Comparison of ENCODE assay signal across 11 cellular contexts in the genomic region with DNA sequence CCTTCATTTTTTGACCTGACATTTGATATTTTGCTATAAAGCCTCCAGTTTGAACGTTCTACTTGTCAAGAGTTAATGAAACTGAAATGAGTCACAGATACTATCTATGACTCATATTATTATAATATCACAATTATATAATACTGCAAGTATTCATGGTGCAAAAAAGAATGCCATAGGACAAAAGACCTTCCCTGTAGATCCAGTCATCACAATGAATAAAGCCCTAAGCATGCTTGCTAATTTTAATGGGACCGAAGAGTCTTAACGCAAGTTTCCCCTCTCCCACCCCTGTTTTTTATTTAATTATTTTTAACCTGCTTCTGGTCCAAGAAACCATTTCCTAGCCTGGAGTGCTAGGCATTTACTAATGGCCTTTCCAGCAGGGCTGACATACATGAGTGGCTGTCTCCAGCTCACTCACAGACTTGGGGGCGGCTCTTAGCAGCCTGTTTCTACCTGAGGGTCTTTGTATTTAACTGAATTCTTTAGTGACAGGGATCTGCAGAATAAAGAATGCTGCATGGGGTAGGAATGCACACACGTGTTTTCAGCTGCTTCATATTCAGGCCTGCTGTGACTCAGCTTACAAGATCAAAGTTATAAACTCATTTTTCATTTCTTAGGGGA.
DNase-seq lines count a peak whose midpoint lies in the region; ATAC-seq and TF ChIP-seq lines count a peak whose summit lies in the region.
"Had no signal": no experiment of that assay in that cellular context is flagged by ENCODE, and none has a peak within 500 bp of the region (broad histone marks: within the 10 kb centered on the region; RNA-seq: fewer than 3 reads in every experiment).

No MANE protein-coding gene starts in this region.

- no peak overlapping the region for H2AK5ac ChIP-seq in trophoblast cell (ENCODE audit: low read length)

- no peak overlapping the region for H3K4me3 Mint-ChIP-seq in natural killer cell treated with Interleukin-12 subunit alpha and Interleukin-12 subunit beta and Interleukin-15 and Interleukin-18, amount 100 ng/mL, for 72 hours

- H3K4me1 Mint-ChIP-seq in natural killer cell treated with Interleukin-12 subunit alpha and Interleukin-12 subunit beta and Interleukin-15 and Interleukin-18, amount 100 ng/mL, for 72 hours (ENCODE audit: low read depth in 2 of 2): peaks cover 22 to 27% of the 10 kb centered on the region in 2 donors

- no peak overlapping the region for H3K27ac Mint-ChIP-seq in natural killer cell treated with Interleukin-12 subunit alpha and Interleukin-12 subunit beta and Interleukin-15 and Interleukin-18, amount 100 ng/mL, for 72 hours
- H3K27ac Mint-ChIP-seq: activated T-helper 2 cell treated with anti-CD3 and anti-CD28 coated beads, Interferon-gamma antibody, Interleukin-2, Interleukin-4, amounts not matched to agents 10 μg/mL and 5 μg/mL and 100 μg/mL, durations not matched to agents 14 hours and 24 hours and 36 hours had no signal

- H3K27ac ChIP-seq in trophoblast cell (ENCODE audit: low read depth, low read length): peak overlapping the region; percentile 52

- peaks cover 3 to 11% of the 10 kb centered on the region in 2 experiments for H3K4me1 ChIP-seq in trophoblast cell (ENCODE audit: control insufficient read depth in 1 of 2, insufficient read depth in 2 of 2, low read length in 2 of 2)

- H3K9me3 Mint-ChIP-seq in natural killer cell treated with Interleukin-12 subunit alpha and Interleukin-12 subunit beta and Interleukin-15 and Interleukin-18, amount 100 ng/mL, for 72 hours: no peaks in the 10 kb centered on the region
- H3K9me3 Mint-ChIP-seq: activated T-helper 2 cell treated with anti-CD3 and anti-CD28 coated beads, Interferon-gamma antibody, Interleukin-2, Interleukin-4, amounts not matched to agents 10 μg/mL and 5 μg/mL and 100 μg/mL, durations not matched to agents 14 hours and 24 hours and 36 hours had no signal

- no peak overlapping the region for H3K4ac ChIP-seq in trophoblast cell (ENCODE audit: low read depth, low read length)

- no peaks in the 10 kb centered on the region for H3K27me3 ChIP-seq in trophoblast cell (ENCODE audit: insufficient read depth, low read length)
- H3K27me3 ChIP-seq: esophagus muscularis mucosa had no signal

- no peak overlapping the region for H3K18ac ChIP-seq in trophoblast cell (ENCODE audit: low read length)

- no peaks in the 10 kb centered on the region for H3K9me3 ChIP-seq in trophoblast cell (ENCODE audit: insufficient read depth, low read depth, low read length)
- H3K9me3 ChIP-seq: esophagus muscularis mucosa had no signal

- peaks cover 4% of the 10 kb centered on the region for H3K79me1 ChIP-seq in trophoblast cell (ENCODE audit: low read length)

- no peak overlapping the region for H2BK5ac ChIP-seq in trophoblast cell (ENCODE audit: low read depth, low read length, poor library complexity)

- H3K4me3 ChIP-seq in epithelial cell of esophagus (ENCODE audit: low read length) (no peak overlapping the region), trophoblast cell (ENCODE audit: low read depth, low read length) (no peak overlapping the region)
- H3K4me3 ChIP-seq: esophagus muscularis mucosa had no signal

- H2BK120ac ChIP-seq in trophoblast cell (ENCODE audit: insufficient read depth, low read length, poor library complexity): no peak overlapping the region

- no peak overlapping the region for H3K4me2 ChIP-seq in trophoblast cell (ENCODE audit: low read length)

- H3K23ac ChIP-seq in trophoblast cell (ENCODE audit: low read length): no peak overlapping the region

- DNase-seq in ELF-1 (ENCODE audit: low read depth, low spot score) (peak; percentile 54), RPMI7951 (ENCODE audit: low read depth) (peak; percentile 41), epithelial cell of esophagus (ENCODE audit: low read depth) (peak; percentile 84), trophoblast cell (no peak), NOMO-1 (lab: John Stamatoyannopoulos, UW; ENCODE audit: unreplicated experiment in 2 of 2) (no peak)
- no peak for DNase-seq in natural killer cell treated with Interleukin-12 subunit alpha and Interleukin-12 subunit beta and Interleukin-15 and Interleukin-18, amount 100 ng/mL, for 72 hours (ENCODE audit: low spot score)
- DNase-seq: NCI-H748 treated with DMSO at 0.1 percent for 48 hours had no signal

- H3K14ac ChIP-seq in trophoblast cell (ENCODE audit: low read length): no peak overlapping the region

- no peaks in the 10 kb centered on the region for H3K79me2 ChIP-seq in trophoblast cell (ENCODE audit: control insufficient read depth, insufficient read depth, low read length, poor library complexity)

- no peak overlapping the region for H2AFZ ChIP-seq in trophoblast cell (ENCODE audit: insufficient read depth, low read length, poor library complexity)

- peaks cover 0 to 2% of the 10 kb centered on the region in 2 donors for H3K27me3 Mint-ChIP-seq in natural killer cell treated with Interleukin-12 subunit alpha and Interleukin-12 subunit beta and Interleukin-15 and Interleukin-18, amount 100 ng/mL, for 72 hours

- H2BK12ac ChIP-seq in trophoblast cell (ENCODE audit: low read length): no peak overlapping the region

- ATAC-seq in natural killer cell treated with Interleukin-12 subunit alpha and Interleukin-12 subunit beta and Interleukin-15 and Interleukin-18, amount 100 ng/mL, for 72 hours: no peak
- ATAC-seq in GM19324 (IDR thresholded peaks at IDR 0.05; ENCODE audit: low FRiP score, unreplicated experiment) (no peak), GM19351 (IDR thresholded peaks at IDR 0.05; ENCODE audit: unreplicated experiment) (no peak)

- no peaks in the 10 kb centered on the region for H3K36me3 Mint-ChIP-seq in natural killer cell treated with Interleukin-12 subunit alpha and Interleukin-12 subunit beta and Interleukin-15 and Interleukin-18, amount 100 ng/mL, for 72 hours

- TF ChIP-seq CTCF in epithelial cell of esophagus (IDR thresholded peaks at IDR 0.05; ENCODE audit: insufficient read depth, low read depth, low read length, missing control alignments): no peak

- WGBS in trophoblast cell (ENCODE audit: extremely low coverage, insufficient coverage, insufficient read length): no CpG with 5 or more reads among the region's 5 CpGs

- H3K36me3 ChIP-seq in trophoblast cell (ENCODE audit: control insufficient read depth in 1 of 2, insufficient read depth in 2 of 2, low read length in 2 of 2): no peaks in the 10 kb centered on the region
- H3K36me3 ChIP-seq: esophagus muscularis mucosa had no signal

- no peak overlapping the region for H4K12ac ChIP-seq in trophoblast cell (ENCODE audit: low read depth, low read length)

- no peak overlapping the region for H4K91ac ChIP-seq in trophoblast cell (ENCODE audit: low read depth, low read length)

- H3K9ac ChIP-seq in trophoblast cell (ENCODE audit: low read length): no peak overlapping the region

- H4K8ac ChIP-seq in trophoblast cell (ENCODE audit: low read depth, low read length): no peak overlapping the region

Comparison
In these comparisons a context has a peak if more than half of its experiments do, and no peak if none do; other contexts are left out.
1. DNase-seq: peak in ELF-1 (single experiment), RPMI7951 (single experiment) and epithelial cell of esophagus (single experiment); none in trophoblast cell (0 of 2), NOMO-1 (0 of 2) and natural killer cell treated with Interleukin-12 subunit alpha and Interleukin-12 subunit beta and Interleukin-15 and Interleukin-18, amount 100 ng/mL, for 72 hours (single experiment).